In genomic region chr19:49084206-49085019, GRCh38 we compare ENCODE assay signal across 8 cellular contexts. TPM values are rescaled to one million over a fixed set of nuclear protein-coding genes. Genes with fewer than 3 reads are reported as not detected.
A peak's percentile ranks its signal among the peaks of the same experiment; 100 is the strongest.
DNase-seq lines count a peak whose midpoint lies in the region; ATAC-seq, FAIRE-seq and TF ChIP-seq lines count a peak whose summit lies in the region.

No MANE protein-coding gene starts in this region.

- no peaks in the 10 kb centered on the region for H3K9me1 ChIP-seq in K562 (ENCODE audit: control insufficient read depth, insufficient read depth, low read length)

- no peak overlapping the region for H2BK5ac ChIP-seq in mesendoderm (ENCODE audit: low read length)

- POLR2A ChIA-PET in K562 (lab: Yijun Ruan, JAX): no interaction called here

- H3K36me3 ChIP-seq in right atrium auricular region (peaks cover 16% of the 10 kb centered on the region), K562 (ENCODE audit: control insufficient read depth, insufficient read depth, low read length) (peaks cover 28% of the 10 kb centered on the region), mesendoderm (ENCODE audit: control insufficient read depth, insufficient read depth, low read length) (peaks cover 8% of the 10 kb centered on the region), uterus (no peaks in the 10 kb centered on the region)

- no peak overlapping the region for H2BK15ac ChIP-seq in mesendoderm (replicated peaks; ENCODE audit: low read depth)

- peak overlapping the region; percentile 92 for H3K4me2 ChIP-seq in K562 (ENCODE audit: insufficient read depth, low read length)
- H3K4me2 ChIP-seq in mesendoderm (ENCODE audit: low read length): peak overlapping the region; percentile 67

- H3K79me2 ChIP-seq in K562 (ENCODE audit: control insufficient read depth, insufficient read depth, low read length) (peaks cover 45% of the 10 kb centered on the region), mesendoderm (ENCODE audit: control insufficient read depth, insufficient read depth, low read length) (peaks cover 36% of the 10 kb centered on the region)

- ATAC-seq in Right ventricle myocardium inferior (no peak), K562 (peak; percentile 23)

- BruUV-seq in K562 (replicated peaks; lab: Mats Ljungman, UMichigan): TSS peak; percentile 67

- peak overlapping the region; percentile 95 for H3K56ac ChIP-seq in mesendoderm (ENCODE audit: low read length)

- FAIRE-seq in K562 (lab: Jason Lieb, UNC): no peak

- intact Hi-C loops in Right ventricle myocardium inferior (cut with DNase I): loop anchor here (5.0 to 10.0 kb wide), 3 partner anchors 67 to 910 kb away; partner anchors contain the start of genes AP2A1, LHB, LIG1 and TSKS
- intact Hi-C loops in K562 (cut with micrococcal nuclease): no loop called here
- intact Hi-C loops in uterus (cut with DNase I; ENCODE audit: low total_unique reads): no loop called here

- H3K4me1 ChIP-seq in right atrium auricular region: peaks cover 0 to 32% of the 10 kb centered on the region in 2 donors
- peaks cover 13 to 43% of the 10 kb centered on the region in 2 experiments; a peak in 4 of 5 replicates for H3K4me1 ChIP-seq in K562 (replicated peaks in 1 of 2; ENCODE audit: control insufficient read depth in 2 of 2, insufficient read depth in 2 of 2, low read length in 2 of 2)
- no peaks in the 10 kb centered on the region for H3K4me1 ChIP-seq in mesendoderm (ENCODE audit: control insufficient read depth, low read depth, low read length)
- H3K4me1 ChIP-seq in uterus: peaks cover 0 to 19% of the 10 kb centered on the region in 2 donors

- H3K27me3 ChIP-seq in right atrium auricular region: no peaks in the 10 kb centered on the region
- no peaks in the 10 kb centered on the region for H3K27me3 ChIP-seq in K562 (ENCODE audit: control insufficient read depth in 2 of 2, insufficient read depth in 2 of 2, low read length in 2 of 2)
- H3K27me3 ChIP-seq in mesendoderm (ENCODE audit: insufficient read depth, low read length, poor library complexity): no peaks in the 10 kb centered on the region
- no peaks in the 10 kb centered on the region for H3K27me3 ChIP-seq in uterus

- peak overlapping the region; percentile 90 for H4K5ac ChIP-seq in mesendoderm (ENCODE audit: low read length)

- TF ChIP-seq RAD21 in K562 (CRISPR knock-in tag; conservative IDR thresholded peaks at IDR 0.05 in 1 of 2, IDR thresholded peaks at IDR 0.05 in 1 of 2): no peak

- H4K20me1 ChIP-seq in K562 (replicated peaks; ENCODE audit: control insufficient read depth, insufficient read depth, low read length): peaks cover 26% of the 10 kb centered on the region

- TF ChIP-seq POLR2A in K562 (conservative IDR thresholded peaks at IDR 0.05): no peak
- no peak for TF ChIP-seq POLR2A in uterus (IDR thresholded peaks at IDR 0.05)

- peak overlapping the region; percentile 95 for H2AFZ ChIP-seq in K562 (ENCODE audit: low read depth, low read length)

- peak overlapping the region; percentile 83 to 94 for H3K4me3 ChIP-seq in right atrium auricular region
- H3K4me3 ChIP-seq in K562: peak overlapping the region; percentile 77
- no peak overlapping the region for H3K4me3 ChIP-seq in mesendoderm (ENCODE audit: low read length)
- H3K4me3 ChIP-seq in uterus: peak overlapping the region; percentile 93 to 94

- no peak overlapping the region for H2AK5ac ChIP-seq in mesendoderm (ENCODE audit: low read length)

- H3K4ac ChIP-seq in mesendoderm (ENCODE audit: low read depth, low read length): no peak overlapping the region

- H4K8ac ChIP-seq in mesendoderm (ENCODE audit: low read depth, low read length): no peak overlapping the region

- H3K27ac ChIP-seq in right atrium auricular region (peak overlapping the region; percentile 85 to 93), K562 (ENCODE audit: extremely low read depth, low read depth, low read length) (peak overlapping the region; percentile 94), mesendoderm (ENCODE audit: low read depth, low read length) (no peak overlapping the region), uterus (peak overlapping the region; percentile 81 to 87)

- H3K23ac ChIP-seq in mesendoderm (ENCODE audit: low read length): no peak overlapping the region

- TF ChIP-seq CTCF in right atrium auricular region (IDR thresholded peaks at IDR 0.05) (no peak), K562 (IDR thresholded peaks at IDR 0.05 in 2 of 3, conservative IDR thresholded peaks at IDR 0.05 in 1 of 3; ENCODE audit: insufficient read depth in 2 of 3, low read depth in 1 of 3, low read length in 3 of 3) (no peak), uterus (IDR thresholded peaks at IDR 0.05) (no peak)

- H3K9me3 ChIP-seq in right atrium auricular region (no peaks in the 10 kb centered on the region), K562 (replicated peaks; ENCODE audit: control insufficient read depth, insufficient read depth, low read depth, low read length) (no peaks in the 10 kb centered on the region), uterus (no peaks in the 10 kb centered on the region)

- TF ChIP-seq EP300 in K562 (IDR thresholded peaks at IDR 0.05; ENCODE audit: low read length): no peak

- H3K18ac ChIP-seq in mesendoderm (ENCODE audit: low read length): no peak overlapping the region

- no peak overlapping the region for H2BK120ac ChIP-seq in mesendoderm (ENCODE audit: low read depth, low read length)

- WGBS in K562 (ENCODE audit: insufficient coverage, low coverage, missing lambda C conversion rate): 8% methylated on average over 25 of the region's 26 CpGs
- no CpG with 5 or more reads among the region's 26 CpGs for WGBS in mesendoderm (ENCODE audit: extremely low coverage, insufficient coverage, low lambda C conversion rate)

- CTCF ChIA-PET in K562 (lab: Yijun Ruan, JAX; ENCODE audit: low intra/inter-chr PET ratio): interaction anchor here (0.6 kb wide), 1 partner anchor 75 kb away, joined by 3 read pairs; no protein-coding TSS in a partner anchor

- DNase-seq in right atrium auricular region (ENCODE audit: low spot score): no peak
- no peak for DNase-seq in Right ventricle myocardium inferior (ENCODE audit: missing footprints)
- peak in 1 of 4 experiments; percentile 61 for DNase-seq in K562 (ENCODE audit: extremely low read depth in 1 of 4, low spot score in 3 of 4)
- no peak for DNase-seq in mesendoderm
- DNase-seq in uterus: no peak
- DNase-seq in NCI-H446 (lab: John Stamatoyannopoulos, UW): no peak
- no peak for DNase-seq in DMS79 treated with DMSO at 0.1 percent for 48 hours (lab: John Stamatoyannopoulos, UW)
- DNase-seq in NCI-H2107 treated with DMSO at 0.1 percent for 48 hours (lab: John Stamatoyannopoulos, UW; ENCODE audit: unreplicated experiment): no peak

- peak overlapping the region; percentile 94 to 98 for H3K9ac ChIP-seq in K562 (ENCODE audit: insufficient read depth in 1 of 2, low read depth in 2 of 2, low read length in 2 of 2)
- H3K9ac ChIP-seq in mesendoderm (ENCODE audit: low read length): peak overlapping the region; percentile 88

- H3K79me1 ChIP-seq in mesendoderm (ENCODE audit: low read length): peaks cover 10% of the 10 kb centered on the region

- in situ Hi-C loops in K562 (cut with MboI): no loop called here

RNA-seq across cellular contexts. Expression of gene SNRNP70, which starts 0.8 kb away (rescaled TPM):
- 10 to 100 TPM; 62.7 to 89.4 TPM for total RNA-seq in right atrium auricular region
- total RNA-seq in Right ventricle myocardium inferior: 110 TPM
- total RNA-seq in K562 (2011; cell fraction: chromatin; rRNA removed; ENCODE audit: low replicate concordance): 309 and 784 TPM in 2 replicates
- total RNA-seq in K562 (2011; cell fraction: nucleolus; rRNA removed): 479 and 527 TPM in 2 replicates
- total RNA-seq in K562 (2011; cell fraction: nucleoplasm; rRNA removed): 307 and 384 TPM in 2 replicates
- total RNA-seq in K562 (2014; rRNA removed): 496 and 541 TPM in 2 replicates
- total RNA-seq in K562 (2014; rRNA removed; fragmentation: Illumina TruSeq; extraction: Trizol): 82.0 and 82.4 TPM in 2 replicates
- 122 and 128 TPM in 2 replicates for total RNA-seq in K562 (2015; rRNA removed; fragmentation: Illumina TruSeq; extraction: Trizol)
- total RNA-seq in K562 (2021): 201 and 234 TPM in 2 replicates
- polyA plus RNA-seq in K562 (2011; rRNA removed): 136 and 190 TPM in 2 replicates
- polyA plus RNA-seq in K562 (2011; cell fraction: cytosol; rRNA removed): 172 and 316 TPM in 2 replicates
- polyA plus RNA-seq in K562 (2011; cell fraction: nucleus; rRNA removed): 716 and 1,314 TPM in 2 replicates
- 250 and 336 TPM in 2 replicates for polyA plus RNA-seq in K562 (2012)
- polyA plus RNA-seq in K562 (2014; fragmentation: Illumina TruSeq; extraction: Trizol): 143 and 188 TPM in 2 replicates
- polyA plus RNA-seq in K562 (2014; fragmentation: Nextera tagmentation; extraction: Ambion mirVana): 1 to 10 TPM; 2.8 to 3.2 TPM
- polyA plus RNA-seq in K562 (2014; rRNA removed): 401 and 493 TPM in 2 replicates
- polyA minus RNA-seq in K562 (2011; rRNA and poly(A)+ RNA removed): 40.2 and 43.9 TPM in 2 replicates
- 86.0 and 90.3 TPM in 2 replicates for polyA minus RNA-seq in K562 (2011; cell fraction: cytosol; rRNA and poly(A)+ RNA removed)
- polyA minus RNA-seq in K562 (2011; cell fraction: nucleus; rRNA and poly(A)+ RNA removed): 98.1 and 126 TPM in 2 replicates
- polyA plus RNA-seq in mesendoderm (2013, experiment 1 of 2): 320 TPM
- 313 TPM for polyA plus RNA-seq in mesendoderm (2013, experiment 2 of 2)
- 100 to 1,000 TPM; 196 to 462 (median 289) TPM for total RNA-seq in uterus

RNA-seq across cellular contexts. Expression of gene KCNA7, which starts 11.9 kb away (rescaled TPM):
- total RNA-seq in right atrium auricular region: 1 to 10 TPM in 1 of 2 donors, under 1 TPM in 1; 0.35 to 3.2 TPM
- 0.81 TPM for total RNA-seq in Right ventricle myocardium inferior
- total RNA-seq in K562 (2011; cell fraction: chromatin; rRNA removed; ENCODE audit: low replicate concordance): 0.12 TPM in 1 of 2 replicates, not detected in the other
- 0.13 and 0.17 TPM in 2 replicates for total RNA-seq in K562 (2011; cell fraction: nucleolus; rRNA removed)
- total RNA-seq in K562 (2011; cell fraction: nucleoplasm; rRNA removed): 0.15 TPM in 1 of 2 replicates, not detected in the other
- 0.04 and 0.05 TPM in 2 replicates for total RNA-seq in K562 (2014; rRNA removed)
- 0.04 TPM in 1 of 2 replicates, not detected in the other for total RNA-seq in K562 (2014; rRNA removed; fragmentation: Illumina TruSeq; extraction: Trizol)
- total RNA-seq in K562 (2015; rRNA removed; fragmentation: Illumina TruSeq; extraction: Trizol): not detected in 2 replicates
- total RNA-seq in K562 (2021): not detected in 2 replicates
- polyA plus RNA-seq in K562 (2011; rRNA removed): not detected in 2 replicates
- polyA plus RNA-seq in K562 (2011; cell fraction: cytosol; rRNA removed): 0.01 TPM in 1 of 2 replicates, not detected in the other
- not detected in 2 replicates for polyA plus RNA-seq in K562 (2011; cell fraction: nucleus; rRNA removed)
- 0.01 and 0.04 TPM in 2 replicates for polyA plus RNA-seq in K562 (2012)
- polyA plus RNA-seq in K562 (2014; fragmentation: Illumina TruSeq; extraction: Trizol): 0.04 TPM in 1 of 2 replicates, not detected in the other
- not detected for polyA plus RNA-seq in K562 (2014; fragmentation: Nextera tagmentation; extraction: Ambion mirVana)
- not detected in 2 replicates for polyA plus RNA-seq in K562 (2014; rRNA removed)
- 0.06 and 0.07 TPM in 2 replicates for polyA minus RNA-seq in K562 (2011; rRNA and poly(A)+ RNA removed)
- polyA minus RNA-seq in K562 (2011; cell fraction: cytosol; rRNA and poly(A)+ RNA removed): not detected in 2 replicates
- not detected in 2 replicates for polyA minus RNA-seq in K562 (2011; cell fraction: nucleus; rRNA and poly(A)+ RNA removed)
- 0.01 TPM for polyA plus RNA-seq in mesendoderm (2013, experiment 1 of 2)
- 0.03 TPM for polyA plus RNA-seq in mesendoderm (2013, experiment 2 of 2)
- not detected for total RNA-seq in uterus

RNA-seq across cellular contexts. Expression of gene NTF4, which starts 19.8 kb away (rescaled TPM):
- total RNA-seq in right atrium auricular region (not detected), Right ventricle myocardium inferior (not detected), K562 (2014; rRNA removed) (not detected in 2 replicates), K562 (2014; rRNA removed; fragmentation: Illumina TruSeq; extraction: Trizol) (not detected in 2 replicates), K562 (2015; rRNA removed; fragmentation: Illumina TruSeq; extraction: Trizol) (not detected in 2 replicates), K562 (2021) (not detected in 2 replicates), uterus (1 to 10 TPM in 1 of 4 donors, under 1 TPM in 1, not detected in 2; 0.64 to 2.2 TPM)
- total RNA-seq in K562 (2011; cell fraction: chromatin; rRNA removed; ENCODE audit: low replicate concordance): not detected in 2 replicates
- total RNA-seq in K562 (2011; cell fraction: nucleolus; rRNA removed): not detected in 2 replicates
- total RNA-seq in K562 (2011; cell fraction: nucleoplasm; rRNA removed): not detected in 2 replicates
- polyA plus RNA-seq in K562 (2011; rRNA removed) (not detected in 2 replicates), K562 (2014; fragmentation: Illumina TruSeq; extraction: Trizol) (not detected in 2 replicates), K562 (2014; fragmentation: Nextera tagmentation; extraction: Ambion mirVana) (not detected), K562 (2014; rRNA removed) (not detected in 2 replicates)
- polyA plus RNA-seq in K562 (2011; cell fraction: cytosol; rRNA removed): not detected in 2 replicates
- polyA plus RNA-seq in K562 (2011; cell fraction: nucleus; rRNA removed): not detected in 2 replicates
- polyA plus RNA-seq in K562 (2012): 0.18 TPM in 1 of 2 replicates, not detected in the other
- not detected in 2 replicates for polyA minus RNA-seq in K562 (2011; rRNA and poly(A)+ RNA removed)
- not detected in 2 replicates for polyA minus RNA-seq in K562 (2011; cell fraction: cytosol; rRNA and poly(A)+ RNA removed)
- not detected in 2 replicates for polyA minus RNA-seq in K562 (2011; cell fraction: nucleus; rRNA and poly(A)+ RNA removed)
- 0.44 TPM for polyA plus RNA-seq in mesendoderm (2013, experiment 1 of 2)
- 0.53 TPM for polyA plus RNA-seq in mesendoderm (2013, experiment 2 of 2)

RNA-seq across cellular contexts. Expression of gene CGB7, which starts 26.9 kb away (rescaled TPM):
- total RNA-seq in right atrium auricular region (not detected), Right ventricle myocardium inferior (not detected), K562 (2014; rRNA removed) (not detected in 2 replicates), K562 (2014; rRNA removed; fragmentation: Illumina TruSeq; extraction: Trizol) (not detected in 2 replicates), K562 (2015; rRNA removed; fragmentation: Illumina TruSeq; extraction: Trizol) (not detected in 2 replicates), K562 (2021) (not detected in 2 replicates), uterus (not detected)
- total RNA-seq in K562 (2011; cell fraction: chromatin; rRNA removed; ENCODE audit: low replicate concordance): not detected in 2 replicates
- total RNA-seq in K562 (2011; cell fraction: nucleolus; rRNA removed): not detected in 2 replicates
- not detected in 2 replicates for total RNA-seq in K562 (2011; cell fraction: nucleoplasm; rRNA removed)
- polyA plus RNA-seq in K562 (2011; rRNA removed) (not detected in 2 replicates), K562 (2014; fragmentation: Illumina TruSeq; extraction: Trizol) (not detected in 2 replicates), K562 (2014; fragmentation: Nextera tagmentation; extraction: Ambion mirVana) (not detected), K562 (2014; rRNA removed) (not detected in 2 replicates)
- 0.18 TPM in 1 of 2 replicates, not detected in the other for polyA plus RNA-seq in K562 (2011; cell fraction: cytosol; rRNA removed)
- polyA plus RNA-seq in K562 (2011; cell fraction: nucleus; rRNA removed): 0.06 TPM in 1 of 2 replicates, not detected in the other
- 0.04 TPM in 1 of 2 replicates, not detected in the other for polyA plus RNA-seq in K562 (2012)
- not detected in 2 replicates for polyA minus RNA-seq in K562 (2011; rRNA and poly(A)+ RNA removed)
- not detected in 2 replicates for polyA minus RNA-seq in K562 (2011; cell fraction: cytosol; rRNA and poly(A)+ RNA removed)
- not detected in 2 replicates for polyA minus RNA-seq in K562 (2011; cell fraction: nucleus; rRNA and poly(A)+ RNA removed)
- polyA plus RNA-seq in mesendoderm (2013, experiment 1 of 2): 0.29 TPM
- polyA plus RNA-seq in mesendoderm (2013, experiment 2 of 2): 0.10 TPM

RNA-seq across cellular contexts. Expression of gene LIN7B, which starts 29.8 kb away (rescaled TPM):
- 10 to 100 TPM; 31.5 to 35.0 TPM for total RNA-seq in right atrium auricular region
- 21.1 TPM for total RNA-seq in Right ventricle myocardium inferior
- 18.4 and 32.9 TPM in 2 replicates for total RNA-seq in K562 (2011; cell fraction: chromatin; rRNA removed; ENCODE audit: low replicate concordance)
- 24.3 and 26.6 TPM in 2 replicates for total RNA-seq in K562 (2011; cell fraction: nucleolus; rRNA removed)
- total RNA-seq in K562 (2011; cell fraction: nucleoplasm; rRNA removed): 18.6 and 20.3 TPM in 2 replicates
- 11.0 and 12.4 TPM in 2 replicates for total RNA-seq in K562 (2014; rRNA removed)
- 1.1 and 1.6 TPM in 2 replicates for total RNA-seq in K562 (2014; rRNA removed; fragmentation: Illumina TruSeq; extraction: Trizol)
- total RNA-seq in K562 (2015; rRNA removed; fragmentation: Illumina TruSeq; extraction: Trizol): 4.0 and 4.1 TPM in 2 replicates
- 9.2 and 9.6 TPM in 2 replicates for total RNA-seq in K562 (2021)
- 5.9 and 10.3 TPM in 2 replicates for polyA plus RNA-seq in K562 (2011; rRNA removed)
- 8.5 and 10.8 TPM in 2 replicates for polyA plus RNA-seq in K562 (2011; cell fraction: cytosol; rRNA removed)
- polyA plus RNA-seq in K562 (2011; cell fraction: nucleus; rRNA removed): 36.2 and 41.7 TPM in 2 replicates
- polyA plus RNA-seq in K562 (2012): 9.0 and 9.4 TPM in 2 replicates
- polyA plus RNA-seq in K562 (2014; fragmentation: Illumina TruSeq; extraction: Trizol): 3.1 and 5.1 TPM in 2 replicates
- 1 to 10 TPM in 1 of 2 experiments, under 1 TPM in 1; 0.89 to 1.4 TPM for polyA plus RNA-seq in K562 (2014; fragmentation: Nextera tagmentation; extraction: Ambion mirVana)
- 15.7 and 18.3 TPM in 2 replicates for polyA plus RNA-seq in K562 (2014; rRNA removed)
- polyA minus RNA-seq in K562 (2011; rRNA and poly(A)+ RNA removed): 3.4 and 4.1 TPM in 2 replicates
- polyA minus RNA-seq in K562 (2011; cell fraction: cytosol; rRNA and poly(A)+ RNA removed): 1.5 and 4.3 TPM in 2 replicates
- 8.2 and 8.7 TPM in 2 replicates for polyA minus RNA-seq in K562 (2011; cell fraction: nucleus; rRNA and poly(A)+ RNA removed)
- polyA plus RNA-seq in mesendoderm (2013, experiment 1 of 2): 1.2 TPM
- polyA plus RNA-seq in mesendoderm (2013, experiment 2 of 2): 1.3 TPM
- 10 to 100 TPM in 1 of 4 donors, 1 to 10 TPM in 2, not detected in 1; 5.1 to 15.2 (median 5.7) TPM for total RNA-seq in uterus
